19 cellular contexts compared by ENCODE assay signal in the genomic region with DNA sequence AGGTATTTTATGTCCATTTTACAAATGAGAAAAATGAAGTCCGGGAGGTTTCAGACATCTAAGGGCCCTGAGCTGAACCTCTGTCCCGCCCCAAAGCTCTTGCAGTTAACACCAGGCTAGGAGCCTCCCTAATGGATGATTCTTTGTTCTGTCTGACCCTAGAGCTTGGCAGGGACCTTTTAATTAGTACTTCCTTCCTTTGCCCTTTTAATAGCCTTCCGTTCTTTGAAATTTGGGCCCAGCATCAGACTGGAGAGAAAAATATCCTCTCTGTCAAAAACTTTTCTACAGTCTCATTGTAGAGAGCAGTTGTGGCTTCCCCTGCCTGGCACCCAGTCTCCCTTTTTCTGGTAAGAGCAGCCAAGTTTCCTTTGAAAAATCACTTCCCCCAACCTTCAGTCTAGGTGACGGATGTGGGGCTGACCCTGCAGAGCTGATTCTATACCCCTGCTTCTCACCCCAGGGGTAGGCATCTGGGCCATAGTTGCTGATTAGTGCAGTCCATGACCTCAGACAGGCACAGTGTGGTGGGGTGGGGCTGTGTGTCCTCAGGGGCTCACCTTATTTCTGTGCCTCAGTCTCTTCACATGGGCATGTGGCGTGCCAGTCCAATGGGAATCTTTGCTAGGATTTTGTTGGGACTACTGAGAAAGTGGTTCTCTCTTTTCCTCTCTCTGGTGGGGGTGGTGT.
DNase-seq lines count a peak whose midpoint lies in the region; ATAC-seq and TF ChIP-seq lines count a peak whose summit lies in the region.
"Had no signal": no experiment of that assay in that cellular context is flagged by ENCODE, and none has a peak within 500 bp of the region (broad histone marks: within the 10 kb centered on the region; RNA-seq: fewer than 3 reads in every experiment).

No MANE protein-coding gene starts in this region.

- H4K8ac ChIP-seq in neuronal stem cell (ENCODE audit: low read depth, low read length), result no peak overlapping the region

- H3K14ac ChIP-seq in neuronal stem cell (ENCODE audit: low read length), result no peak overlapping the region

- H3K4me3 Mint-ChIP-seq in T-helper 1 cell treated with Interleukin-12 subunit alpha and Interleukin-12 subunit beta and Interleukin-4 antibody, amounts not matched to agents 30 μg/mL and 1 μg/mL, for 36 hours, result no peak overlapping the region
- H3K4me3 Mint-ChIP-seq in endodermal cell, result no peak overlapping the region

- TF ChIP-seq CTCF in endodermal cell (conservative IDR thresholded peaks at IDR 0.05) (no peak), RWPE1 (conservative IDR thresholded peaks at IDR 0.05; ENCODE audit: low read depth) (no peak)

- H3K27me3 ChIP-seq in BLaER1 (no peaks in the 10 kb centered on the region), endodermal cell (ENCODE audit: control insufficient read depth, insufficient read depth, low read length, poor library complexity, severe bottlenecking) (no peaks in the 10 kb centered on the region), neuronal stem cell (ENCODE audit: control insufficient read depth in 3 of 3, insufficient read depth in 3 of 3, low read depth in 1 of 3, low read length in 3 of 3) (no peaks in the 10 kb centered on the region)

- POLR2A ChIA-PET in RWPE1 (lab: Yijun Ruan, JAX; ENCODE audit: low non-redundant PET), result no interaction called here

- no peaks in the 10 kb centered on the region for H4K20me1 ChIP-seq in BLaER1

- no peak for ATAC-seq in HG03457 (IDR thresholded peaks at IDR 0.05; ENCODE audit: unreplicated experiment)
- ATAC-seq: HCT116 had no signal

- H2AFZ ChIP-seq in neuronal stem cell (ENCODE audit: low read length), result peak overlapping the region; percentile 51
- H2AFZ ChIP-seq: GM23248 had no signal

- H4K91ac ChIP-seq in neuronal stem cell (ENCODE audit: low read depth, low read length, poor library complexity), result no peak overlapping the region

- no peaks in the 10 kb centered on the region for H3K9me3 Mint-ChIP-seq in T-helper 1 cell treated with Interleukin-12 subunit alpha and Interleukin-12 subunit beta and Interleukin-4 antibody, amounts not matched to agents 30 μg/mL and 1 μg/mL, for 36 hours
- no peaks in the 10 kb centered on the region for H3K9me3 Mint-ChIP-seq in endodermal cell

- H3K36me3 ChIP-seq in BLaER1 (no peaks in the 10 kb centered on the region), endodermal cell (ENCODE audit: control insufficient read depth, insufficient read depth, low read length) (no peaks in the 10 kb centered on the region), neuronal stem cell (replicated peaks in 1 of 2; ENCODE audit: control insufficient read depth in 2 of 2, insufficient read depth in 2 of 2, low read length in 2 of 2) (no peaks in the 10 kb centered on the region)

- no peak overlapping the region for H3K4ac ChIP-seq in neuronal stem cell (ENCODE audit: low read length)

- no peaks in the 10 kb centered on the region for H3K36me3 Mint-ChIP-seq in T-helper 1 cell treated with Interleukin-12 subunit alpha and Interleukin-12 subunit beta and Interleukin-4 antibody, amounts not matched to agents 30 μg/mL and 1 μg/mL, for 36 hours (ENCODE audit: low read depth)
- H3K36me3 Mint-ChIP-seq in endodermal cell (ENCODE audit: low read depth), result no peaks in the 10 kb centered on the region

- H3K4me1 ChIP-seq in BLaER1 (peaks cover 24% of the 10 kb centered on the region), endodermal cell (ENCODE audit: control insufficient read depth, insufficient read depth, low read length) (peaks cover 4% of the 10 kb centered on the region), neuronal stem cell (ENCODE audit: control insufficient read depth in 2 of 2, insufficient read depth in 1 of 2, low read depth in 1 of 2, low read length in 2 of 2) (peaks cover 4 to 12% of the 10 kb centered on the region in 2 donors)

- peak overlapping the region; percentile 23 for H3K27ac ChIP-seq in BLaER1
- no peak overlapping the region for H3K27ac ChIP-seq in endodermal cell (ENCODE audit: low read depth, low read length)
- H3K27ac ChIP-seq in neuronal stem cell (replicated peaks; ENCODE audit: low read length), result no peak overlapping the region
- no peak overlapping the region for H3K27ac ChIP-seq in RWPE1
- H3K27ac ChIP-seq: 22Rv1, GM23248, SK-N-MC had no signal

- H2BK12ac ChIP-seq in neuronal stem cell (ENCODE audit: low read length), result no peak overlapping the region

- no peak overlapping the region for H2BK15ac ChIP-seq in neuronal stem cell (ENCODE audit: low read length)

- 73 to 92% methylated on average over 3 to 5 of the region's 5 CpGs for WGBS in endodermal cell (ENCODE audit: insufficient coverage in 1 of 2, insufficient read length in 1 of 2), 2 experiments
- WGBS in neuronal stem cell (ENCODE audit: extremely low coverage in 2 of 2, insufficient read length in 2 of 2, insufficient replicate concordance in 1 of 2), 2 donors, result no CpG with 5 or more reads among the region's 5 CpGs

- H3K9ac ChIP-seq in BLaER1 (peak overlapping the region; percentile 1; the same call in 1 of the 2 replicates), endodermal cell (ENCODE audit: extremely low read depth, low read length, poor library complexity, severe bottlenecking) (no peak overlapping the region), neuronal stem cell (ENCODE audit: low read depth, low read length, poor library complexity) (no peak overlapping the region)
- H3K9ac ChIP-seq: GM23248 had no signal

- peaks cover 4% of the 10 kb centered on the region for H3K4me1 Mint-ChIP-seq in T-helper 1 cell treated with Interleukin-12 subunit alpha and Interleukin-12 subunit beta and Interleukin-4 antibody, amounts not matched to agents 30 μg/mL and 1 μg/mL, for 36 hours (ENCODE audit: low read depth)
- peaks cover 15% of the 10 kb centered on the region for H3K4me1 Mint-ChIP-seq in endodermal cell

- no peak overlapping the region for H2BK120ac ChIP-seq in neuronal stem cell (ENCODE audit: low read depth, low read length)

- H3K27me3 Mint-ChIP-seq in T-helper 1 cell treated with Interleukin-12 subunit alpha and Interleukin-12 subunit beta and Interleukin-4 antibody, amounts not matched to agents 30 μg/mL and 1 μg/mL, for 36 hours (ENCODE audit: low read depth), result peaks cover 10% of the 10 kb centered on the region
- peaks cover 2% of the 10 kb centered on the region for H3K27me3 Mint-ChIP-seq in endodermal cell (ENCODE audit: insufficient read depth)

- H2AK5ac ChIP-seq in neuronal stem cell (ENCODE audit: low read depth, low read length), result peak overlapping the region; percentile 21

- peak overlapping the region; percentile 55 for H3K27ac Mint-ChIP-seq in T-helper 1 cell treated with Interleukin-12 subunit alpha and Interleukin-12 subunit beta and Interleukin-4 antibody, amounts not matched to agents 30 μg/mL and 1 μg/mL, for 36 hours
- no peak overlapping the region for H3K27ac Mint-ChIP-seq in endodermal cell

- no peak for DNase-seq in T-helper 1 cell
- peak; percentile 23 for DNase-seq in endodermal cell
- no peak for DNase-seq in neuronal stem cell (ENCODE audit: low spot score)
- DNase-seq in GM03348 (ENCODE audit: low spot score), result no peak
- no peak for DNase-seq in RWPE1 (ENCODE audit: low spot score)
- DNase-seq: C1 segment of cervical spinal cord, DMS 273 treated with DMSO at 0.1 percent for 48 hours, GDM1, GM23248, KBM-7, NCI-H1436 treated with DMSO at 0.1 percent for 48 hours, NCI-H2029 treated with DMSO at 0.1 percent for 48 hours, NCI-H510A had no signal

- no peaks in the 10 kb centered on the region for H3K79me1 ChIP-seq in neuronal stem cell (ENCODE audit: low read depth, low read length)

- H3K9me3 ChIP-seq in BLaER1 (no peaks in the 10 kb centered on the region), endodermal cell (ENCODE audit: control insufficient read depth, low read length) (no peaks in the 10 kb centered on the region), neuronal stem cell (replicated peaks in 1 of 2; ENCODE audit: control insufficient read depth in 2 of 2, insufficient read depth in 1 of 2, low read depth in 1 of 2, low read length in 2 of 2) (no peaks in the 10 kb centered on the region)

- H3K18ac ChIP-seq in neuronal stem cell (ENCODE audit: low read length), result no peak overlapping the region

- H2BK5ac ChIP-seq in neuronal stem cell (ENCODE audit: low read length), result no peak overlapping the region

- H3K23ac ChIP-seq in neuronal stem cell (ENCODE audit: low read depth, low read length, poor library complexity), result no peak overlapping the region

- H3K4me3 ChIP-seq in BLaER1 (no peak overlapping the region), endodermal cell (ENCODE audit: low read length) (no peak overlapping the region), neuronal stem cell (ENCODE audit: low read length in 2 of 2) (no peak overlapping the region)
- H3K4me3 ChIP-seq: GM23248, SK-N-MC had no signal

- H3K4me2 ChIP-seq in BLaER1 (peak overlapping the region; percentile 53), neuronal stem cell (ENCODE audit: insufficient read depth, low read length, poor library complexity, severe bottlenecking) (no peak overlapping the region)

- CTCF ChIA-PET in RWPE1 (lab: Yijun Ruan, JAX), result no interaction called here
